8 cellular contexts compared by ENCODE assay signal in genomic region chr2:42835577-42836371, GRCh38. TPM values are rescaled to one million over a fixed set of nuclear protein-coding genes. Genes with fewer than 3 reads are reported as not detected.
A peak's percentile ranks its signal among the peaks of the same experiment; 100 is the strongest.
DNase-seq lines count a peak whose midpoint lies in the region; ATAC-seq, FAIRE-seq and TF ChIP-seq lines count a peak whose summit lies in the region.
"Had no signal": no experiment of that assay in that cellular context is flagged by ENCODE, and none has a peak within 500 bp of the region (broad histone marks: within the 10 kb centered on the region; RNA-seq: fewer than 3 reads in every experiment).

No MANE protein-coding gene starts in this region.

- peaks cover 18% of the 10 kb centered on the region for H3K4me1 ChIP-seq in vagina

- H3K9me3 ChIP-seq in vagina, result no peaks in the 10 kb centered on the region

- FAIRE-seq in bronchial epithelial cell (lab: Jason Lieb, UNC), result peak; percentile 13

- 64 to 68% methylated on average over 5 of the region's 5 CpGs for WGBS in lower leg skin, 2 donors

- H3K27ac Mint-ChIP-seq in activated CD8-positive, alpha-beta memory T cell treated with anti-CD3 and anti-CD28 coated beads, Interleukin-2, amount 10 ng/mL, durations not matched to agents 7 days and 5 days, result no peak overlapping the region

- CTCF ChIA-PET in activated CD8-positive, alpha-beta memory T cell treated with anti-CD3 and anti-CD28 coated beads, Interleukin-2, amount 10 ng/mL, durations not matched to agents 7 days and 5 days (lab: Charles Lee), result interaction anchor here (1.1 kb wide), 1 partner anchor 649 kb away, joined by 3 read pairs; no protein-coding TSS in a partner anchor

- H3K4me1 Mint-ChIP-seq in activated CD8-positive, alpha-beta memory T cell treated with anti-CD3 and anti-CD28 coated beads, Interleukin-2, amount 10 ng/mL, durations not matched to agents 7 days and 5 days, result no peaks in the 10 kb centered on the region

- TF ChIP-seq CTCF in bronchial epithelial cell (IDR thresholded peaks at IDR 0.05; ENCODE audit: insufficient read depth, low read length, severe bottlenecking), result no peak
- no peak for TF ChIP-seq CTCF in lower leg skin (IDR thresholded peaks at IDR 0.05)
- TF ChIP-seq CTCF in vagina (IDR thresholded peaks at IDR 0.05), result no peak

- TF ChIP-seq POLR2A in lower leg skin (IDR thresholded peaks at IDR 0.05) (no peak), vagina (IDR thresholded peaks at IDR 0.05) (no peak)

- DNase-seq in LHCN-M2 (ENCODE audit: low read depth) (peak; percentile 92), bronchial epithelial cell (ENCODE audit: low read depth) (peak; percentile 98), lower leg skin (ENCODE audit: low spot score in 2 of 2) (peak; percentile 78 to 91), vagina (ENCODE audit: extremely low spot score in 2 of 2) (peak; percentile 49 to 99), hypothalamus (lab: John Stamatoyannopoulos, UW) (no peak), DMS79 (lab: John Stamatoyannopoulos, UW) (no peak)
- DNase-seq in activated CD8-positive, alpha-beta memory T cell treated with anti-CD3 and anti-CD28 coated beads, Interleukin-2, amount 10 ng/mL, durations not matched to agents 7 days and 5 days, result no peak

- no peaks in the 10 kb centered on the region for H3K9me3 Mint-ChIP-seq in activated CD8-positive, alpha-beta memory T cell treated with anti-CD3 and anti-CD28 coated beads, Interleukin-2, amount 10 ng/mL, durations not matched to agents 7 days and 5 days (ENCODE audit: low read depth)

- intact Hi-C loops in lower leg skin (cut with DNase I; ENCODE audit: low total_unique reads) (no loop called here), vagina (cut with DNase I) (no loop called here)

- H3K27ac ChIP-seq in vagina, result peak overlapping the region; percentile 71

- no peak for ATAC-seq in activated CD8-positive, alpha-beta memory T cell treated with anti-CD3 and anti-CD28 coated beads, Interleukin-2, amount 10 ng/mL, durations not matched to agents 7 days and 5 days

- no peak overlapping the region for H3K4me3 ChIP-seq in bronchial epithelial cell (ENCODE audit: low read depth, low read length)
- H3K4me3 ChIP-seq in lower leg skin (ENCODE audit: low read depth, poor library complexity, severe bottlenecking), result no peak overlapping the region
- H3K4me3 ChIP-seq in vagina, result no peak overlapping the region

- no peak overlapping the region for H3K4me3 Mint-ChIP-seq in activated CD8-positive, alpha-beta memory T cell treated with anti-CD3 and anti-CD28 coated beads, Interleukin-2, amount 10 ng/mL, durations not matched to agents 7 days and 5 days
- H3K4me3 Mint-ChIP-seq: brain had no signal

- H3K27me3 ChIP-seq in bronchial epithelial cell (ENCODE audit: control insufficient read depth, insufficient read depth, low read length), result no peaks in the 10 kb centered on the region
- H3K27me3 ChIP-seq in vagina, result no peaks in the 10 kb centered on the region

- no peaks in the 10 kb centered on the region for H3K36me3 ChIP-seq in bronchial epithelial cell (ENCODE audit: control insufficient read depth, insufficient read depth, low read length)
- no peaks in the 10 kb centered on the region for H3K36me3 ChIP-seq in vagina

- H3K27me3 Mint-ChIP-seq in activated CD8-positive, alpha-beta memory T cell treated with anti-CD3 and anti-CD28 coated beads, Interleukin-2, amount 10 ng/mL, durations not matched to agents 7 days and 5 days, result no peaks in the 10 kb centered on the region
- H3K27me3 Mint-ChIP-seq: brain had no signal

- H3K36me3 Mint-ChIP-seq in activated CD8-positive, alpha-beta memory T cell treated with anti-CD3 and anti-CD28 coated beads, Interleukin-2, amount 10 ng/mL, durations not matched to agents 7 days and 5 days, result no peaks in the 10 kb centered on the region

RNA-seq across cellular contexts. Expression of gene HAAO, which starts 43.4 kb away (rescaled TPM):
- total RNA-seq in LHCN-M2 (2014; rRNA removed) (not detected in 2 replicates), bronchial epithelial cell (0.38 TPM in 1 of 2 replicates, not detected in the other), lower leg skin (1 to 10 TPM; 1.7 to 4.3 (median 3.3) TPM), vagina (5.9 TPM)
- not detected for polyA plus RNA-seq in LHCN-M2 (2012)
- total RNA-seq in activated CD8-positive, alpha-beta memory T cell treated with anti-CD3 and anti-CD28 coated beads, Interleukin-2, amount 10 ng/mL, durations not matched to agents 7 days and 5 days, result under 1 TPM in 1 of 2 experiments, not detected in 1; 0.56 TPM

Comparison
In these comparisons a context has a peak if more than half of its experiments do, and no peak if none do; other contexts are left out.
1. DNase-seq: peak in LHCN-M2 (single experiment), bronchial epithelial cell (single experiment), lower leg skin (2 of 2) and vagina (2 of 2); none in hypothalamus (0 of 51), DMS79 (single experiment) and activated CD8-positive, alpha-beta memory T cell treated with anti-CD3 and anti-CD28 coated beads, Interleukin-2, amount 10 ng/mL, durations not matched to agents 7 days and 5 days (single experiment).